In genomic region chr13:101144808-101145419, GRCh38 we compare ENCODE assay signal across 8 cellular contexts.
A peak's percentile ranks its signal among the peaks of the same experiment; 100 is the strongest.
DNase-seq lines count a peak whose midpoint lies in the region; ATAC-seq and TF ChIP-seq lines count a peak whose summit lies in the region.

No MANE protein-coding gene starts in this region.

- intact Hi-C loops in OCI-LY7 (cut with micrococcal nuclease; ENCODE audit: unreplicated experiment) (loop anchor here (5.0 kb wide), 1 partner anchor 612 kb away; no protein-coding TSS in a partner anchor), mucosa of descending colon (cut with DNase I, micrococcal nuclease) (no loop called here)

- H3K27ac ChIP-seq in OCI-LY7 (ENCODE audit: low read depth, low read length, poor library complexity, severe bottlenecking) (no peak overlapping the region), coronary artery (no peak overlapping the region)

- BruUV-seq in OCI-LY7 (replicated peaks; lab: Mats Ljungman, UMichigan), result no TSS peak

- H3K36me3 ChIP-seq in OCI-LY7 (ENCODE audit: insufficient read depth, low read length) (no peaks in the 10 kb centered on the region), mucosa of descending colon (ENCODE audit: low read depth) (no peaks in the 10 kb centered on the region)

- ATAC-seq in GM19372 (IDR thresholded peaks at IDR 0.05; ENCODE audit: low read depth, unreplicated experiment) (peak; percentile 80), HG03571 (IDR thresholded peaks at IDR 0.05; ENCODE audit: unreplicated experiment) (peak; percentile 70), mucosa of descending colon (no peak)

- no peak overlapping the region for H2AFZ ChIP-seq in OCI-LY7 (ENCODE audit: low read length)

- no peaks in the 10 kb centered on the region for H4K20me1 ChIP-seq in OCI-LY7 (ENCODE audit: insufficient read depth, low read length)

- H3K9me2 ChIP-seq in OCI-LY7 (ENCODE audit: insufficient read depth, low read length), result no peaks in the 10 kb centered on the region

- no peaks in the 10 kb centered on the region for H3K4me1 ChIP-seq in OCI-LY7 (ENCODE audit: insufficient read depth, low read length, poor library complexity, severe bottlenecking)
- H3K4me1 ChIP-seq in mucosa of descending colon (ENCODE audit: low read depth), result no peaks in the 10 kb centered on the region

- no peak overlapping the region for H3K4me3 ChIP-seq in OCI-LY7 (ENCODE audit: low read depth, low read length, poor library complexity, severe bottlenecking)
- no peak overlapping the region for H3K4me3 ChIP-seq in coronary artery
- H3K4me3 ChIP-seq in mucosa of descending colon, result no peak overlapping the region

- TF ChIP-seq CTCF in OCI-LY7 (conservative IDR thresholded peaks at IDR 0.05; ENCODE audit: low read length) (peak; percentile 77), coronary artery (IDR thresholded peaks at IDR 0.05) (peak; percentile 39), mucosa of descending colon (IDR thresholded peaks at IDR 0.05) (peak; percentile 45)

- CTCF ChIA-PET in OCI-LY7 (lab: Charles Lee; ENCODE audit: unreplicated experiment), result no interaction called here

- DNase-seq in NCI-H524 (lab: John Stamatoyannopoulos, UW), result peak; percentile 27 to 52
- DNase-seq in NCI-H524 treated with DMSO at 0.1 percent for 48 hours (lab: John Stamatoyannopoulos, UW), result no peak
- peak; percentile 38 for DNase-seq in OCI-LY7 (ENCODE audit: low spot score)
- no peak for DNase-seq in coronary artery (ENCODE audit: low spot score)
- DNase-seq in mucosa of descending colon, result peak in 1 of 3 donors; percentile 19
- no peak for DNase-seq in mesenteric fat pad (ENCODE audit: low spot score)

- H3K4me2 ChIP-seq in OCI-LY7 (ENCODE audit: low read length), result no peak overlapping the region

- no peaks in the 10 kb centered on the region for H3K79me2 ChIP-seq in OCI-LY7 (ENCODE audit: insufficient read depth, low read depth, low read length)

- H3K9me3 ChIP-seq in OCI-LY7 (ENCODE audit: low read length), result no peaks in the 10 kb centered on the region
- no peaks in the 10 kb centered on the region for H3K9me3 ChIP-seq in mucosa of descending colon

- POLR2A ChIA-PET in OCI-LY7 (lab: Charles Lee), result no interaction called here

Comparison
In these comparisons a context has a peak if more than half of its experiments do, and no peak if none do; other contexts are left out.
1. DNase-seq: peak in NCI-H524 (2 of 2) and OCI-LY7 (single experiment); none in NCI-H524 treated with DMSO at 0.1 percent for 48 hours (single experiment), coronary artery (single experiment) and mesenteric fat pad (single experiment).
2. Peak in every context shown above with its lines, with median percentiles within 50 percentile points of each other: CTCF ChIP-seq.